ENCODE assay signal across 20 cellular contexts in genomic region chr4:187271848-187272247, GRCh38.
"Had no signal": no experiment of that assay in that cellular context is flagged by ENCODE, and none has a peak within 500 bp of the region (broad histone marks: within the 10 kb centered on the region; RNA-seq: fewer than 3 reads in every experiment).

No MANE protein-coding gene starts in this region.

- FAIRE-seq: pancreas, small intestine had no signal

- H3K4me1 ChIP-seq: left ventricle myocardium inferior, pancreas, prostate gland, sigmoid colon, spleen, suprapubic skin, tibial artery, vagina had no signal

- ATAC-seq: naive thymus-derived CD8-positive, alpha-beta T cell; pancreas; right cardiac atrium; stimulated activated effector memory CD8-positive, alpha-beta T cell treated with anti-CD3 and anti-CD28 coated beads, Interleukin-12 subunit alpha, Interleukin-12 subunit beta, amount 100 ng/mL, for 72 hours had no signal

- H3K4me3 ChIP-seq: left ventricle myocardium inferior, lung, pancreas, prostate gland, sigmoid colon, spleen, suprapubic skin, thoracic aorta, tibial artery, vagina had no signal

- H3K36me3 ChIP-seq: left ventricle myocardium inferior, pancreas, prostate gland, sigmoid colon, spleen, suprapubic skin, thoracic aorta, tibial artery, vagina had no signal

- H3K9me3 ChIP-seq: left ventricle myocardium inferior, pancreas, prostate gland, sigmoid colon, suprapubic skin, thoracic aorta, tibial artery, vagina had no signal

- H3K27me3 ChIP-seq: pancreas, sigmoid colon, spleen, suprapubic skin, tibial artery, vagina had no signal

- H3K27ac ChIP-seq: left ventricle myocardium inferior, pancreas, prostate gland, sigmoid colon, spleen, suprapubic skin, thoracic aorta, tibial artery, vagina had no signal

- DNase-seq: islet precursor cell; left ventricle myocardium inferior; naive thymus-derived CD8-positive, alpha-beta T cell; nucleus accumbens; pancreas; retina; right cardiac atrium; sigmoid colon; small intestine; spleen; stimulated activated CD4-positive, alpha-beta T cell treated with anti-CD3 and anti-CD28 coated beads, Interleukin-4, amount 100 ng/mL, for 24 hours; stimulated activated naive CD4-positive, alpha-beta T cell; tibial artery; trophoblast cell had no signal
